ENCODE assay signal across 9 cellular contexts in the genomic region with DNA sequence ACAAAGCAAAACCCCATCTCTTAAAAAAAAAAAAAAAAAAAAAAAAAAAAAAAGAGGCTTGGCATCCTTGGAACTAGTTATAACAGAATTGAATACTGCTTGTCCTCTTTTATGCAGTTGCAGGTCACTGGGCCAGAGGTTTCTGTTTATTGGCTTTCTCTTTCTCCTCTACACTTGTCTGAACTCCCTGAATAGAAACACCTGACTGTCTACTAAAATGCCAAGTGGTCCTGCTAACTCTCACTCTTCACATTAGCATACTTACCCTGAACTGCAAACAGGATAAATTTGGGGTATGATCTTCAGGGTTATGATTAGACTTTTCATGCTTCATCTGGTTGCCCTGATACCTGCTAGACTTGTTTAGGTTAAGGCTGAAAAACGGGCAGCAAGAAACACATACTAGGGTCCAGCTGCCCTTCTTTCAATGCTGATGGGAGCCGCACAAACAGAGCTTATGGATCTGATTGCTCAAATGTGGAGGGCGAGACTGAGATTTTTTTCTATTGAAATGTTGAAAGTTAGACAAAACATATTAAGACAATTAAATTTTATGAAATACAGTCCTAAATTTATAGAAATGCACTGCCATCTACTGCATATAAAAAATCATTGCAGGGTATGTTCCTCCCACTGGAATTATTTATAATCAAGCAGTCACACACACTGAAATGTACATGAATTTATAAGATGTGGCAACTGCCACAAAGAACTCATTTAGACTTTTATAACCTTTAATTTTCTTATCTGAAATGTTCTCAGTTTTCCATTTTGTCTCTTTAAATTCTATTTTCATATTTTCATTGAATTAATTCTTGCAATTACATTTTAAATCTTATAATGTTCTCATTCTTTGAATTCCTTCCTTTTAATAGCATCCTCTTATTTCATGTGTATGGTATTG. TPM values are rescaled to one million over a fixed set of nuclear protein-coding genes. Genes with fewer than 3 reads are reported as not detected.
A peak's percentile ranks its signal among the peaks of the same experiment; 100 is the strongest.
DNase-seq lines count a peak whose midpoint lies in the region; ATAC-seq, FAIRE-seq and TF ChIP-seq lines count a peak whose summit lies in the region.
"Had no signal": no experiment of that assay in that cellular context is flagged by ENCODE, and none has a peak within 500 bp of the region (broad histone marks: within the 10 kb centered on the region; RNA-seq: fewer than 3 reads in every experiment).

No MANE protein-coding gene starts in this region.

- H3K36me3 Mint-ChIP-seq in astrocyte (ENCODE audit: low read depth, unreplicated experiment), result peaks cover 8% of the 10 kb centered on the region

- H3K4me2 ChIP-seq in astrocyte (ENCODE audit: low read length), result no peak overlapping the region

- peaks cover 19% of the 10 kb centered on the region for H3K9me3 Mint-ChIP-seq in astrocyte (ENCODE audit: unreplicated experiment)

- H3K27me3 ChIP-seq in AG04450 (ENCODE audit: control insufficient read depth, insufficient read depth, low read length) (no peaks in the 10 kb centered on the region), astrocyte (ENCODE audit: insufficient read depth, low read length) (no peaks in the 10 kb centered on the region)

- peak; percentile 43 for TF ChIP-seq CTCF in AG04450 (IDR thresholded peaks at IDR 0.05; ENCODE audit: low read depth, low read length)
- TF ChIP-seq CTCF in HEK293 (tag by site-specific recombination; IDR thresholded peaks at IDR 0.05), result no peak
- peak; percentile 22 for TF ChIP-seq CTCF in astrocyte (IDR thresholded peaks at IDR 0.05; ENCODE audit: insufficient read depth, low read depth, low read length)
- peak; percentile 12 for TF ChIP-seq CTCF in kidney (IDR thresholded peaks at IDR 0.05; ENCODE audit: borderline replicate concordance, extremely low read depth, insufficient read depth)

- FAIRE-seq in astrocyte (lab: Jason Lieb, UNC), result no peak
- peak; percentile 27 for FAIRE-seq in kidney (lab: Jason Lieb, UNC)
- FAIRE-seq in urothelium cell line (lab: Jason Lieb, UNC), result no peak

- DNase-seq in AG04450 (ENCODE audit: low read depth, low spot score) (no peak), astrocyte (ENCODE audit: low read depth) (no peak), kidney (no peak), urothelium cell line (ENCODE audit: low spot score) (no peak), RPMI8226 (no peak), H4 (ENCODE audit: low spot score) (no peak)

- H3K4me3 Mint-ChIP-seq in astrocyte (ENCODE audit: unreplicated experiment), result no peak overlapping the region
- H3K4me3 Mint-ChIP-seq: central memory CD8-positive, alpha-beta T cell had no signal

- H3K4me1 Mint-ChIP-seq in astrocyte (ENCODE audit: low read depth, unreplicated experiment), result no peaks in the 10 kb centered on the region
- H3K4me1 Mint-ChIP-seq: central memory CD8-positive, alpha-beta T cell had no signal

- no peaks in the 10 kb centered on the region for H4K20me1 ChIP-seq in astrocyte (ENCODE audit: insufficient read depth, low read length)

- no peak overlapping the region for H3K27ac Mint-ChIP-seq in astrocyte (ENCODE audit: unreplicated experiment)

- CTCF ChIA-PET in AG04450 (lab: Charles Lee) (interaction anchor here (0.6 to 2.1 kb wide), 22 partner anchors 8 to 681 kb away, joined by 3 to 15 read pairs (median 3); no protein-coding TSS in a partner anchor), HEK293 (lab: Yijun Ruan, JAX) (interaction anchor here (0.7 to 1.0 kb wide), 2 partner anchors 65 to 120 kb away, joined by 3 read pairs; no protein-coding TSS in a partner anchor)

- POLR2A ChIA-PET in AG04450 (lab: Yijun Ruan, JAX), result interaction anchor here (0.7 to 1.1 kb wide), 3 partner anchors 119 to 684 kb away, joined by 3 to 10 read pairs (median 4); partner anchors contain the start of gene CCDC150
- POLR2A ChIA-PET in HEK293 (lab: Yijun Ruan, JAX), result no interaction called here

- no peaks in the 10 kb centered on the region for H3K9me3 ChIP-seq in AG04450 (ENCODE audit: control insufficient read depth, insufficient read depth, low read length)
- H3K9me3 ChIP-seq in HEK293 (ENCODE audit: control insufficient read depth, insufficient read depth, low read depth, low read length), result no peaks in the 10 kb centered on the region
- H3K9me3 ChIP-seq in astrocyte (ENCODE audit: insufficient read depth, low read depth, low read length), result no peaks in the 10 kb centered on the region
- H3K9me3 ChIP-seq in kidney (ENCODE audit: control insufficient read depth in 1 of 2, low read length in 2 of 2), result peaks cover 0 to 3% of the 10 kb centered on the region in 2 donors

- H3K36me3 ChIP-seq in HEK293 (ENCODE audit: control insufficient read depth in 2 of 2, insufficient read depth in 1 of 2, low read length in 2 of 2) (peaks cover 14 to 35% of the 10 kb centered on the region in 2 experiments), astrocyte (ENCODE audit: insufficient read depth, low read length) (no peaks in the 10 kb centered on the region), kidney (ENCODE audit: control insufficient read depth in 1 of 2, insufficient read depth in 2 of 2, low read length in 2 of 2) (peaks cover 4 to 9% of the 10 kb centered on the region in 2 donors)

- no peaks in the 10 kb centered on the region for H3K4me1 ChIP-seq in HEK293 (ENCODE audit: control insufficient read depth, insufficient read depth, low read length)
- H3K4me1 ChIP-seq in astrocyte (ENCODE audit: insufficient read depth, low read length), result no peaks in the 10 kb centered on the region
- H3K4me1 ChIP-seq in kidney (ENCODE audit: control insufficient read depth in 1 of 2, insufficient read depth in 1 of 2, low read depth in 1 of 2, low read length in 2 of 2), result no peaks in the 10 kb centered on the region

- H3K27me3 Mint-ChIP-seq in astrocyte (ENCODE audit: low read depth, unreplicated experiment), result no peaks in the 10 kb centered on the region
- H3K27me3 Mint-ChIP-seq: central memory CD8-positive, alpha-beta T cell had no signal

- TF ChIP-seq POLR2A in GM18505 (IDR thresholded peaks at IDR 0.05; ENCODE audit: borderline replicate concordance, extremely low read depth, insufficient read depth, insufficient read length), result no peak

- ATAC-seq in GM18505 (IDR thresholded peaks at IDR 0.05; ENCODE audit: unreplicated experiment), result no peak

- no peak overlapping the region for H2AFZ ChIP-seq in astrocyte (ENCODE audit: low read depth, low read length)

- intact Hi-C loops in kidney (cut with DNase I), result no loop called here

- no peak overlapping the region for H3K27ac ChIP-seq in AG04450 (ENCODE audit: low read depth, low read length)
- no peak overlapping the region for H3K27ac ChIP-seq in HEK293 (ENCODE audit: extremely low read depth, low read depth, low read length)
- no peak overlapping the region for H3K27ac ChIP-seq in astrocyte (ENCODE audit: low read depth, low read length)
- H3K27ac ChIP-seq in kidney (ENCODE audit: low read depth in 2 of 2, low read length in 2 of 2), result no peak overlapping the region

- no peaks in the 10 kb centered on the region for H3K79me2 ChIP-seq in astrocyte (ENCODE audit: insufficient read depth, low read length)

- H3K9ac ChIP-seq in astrocyte (ENCODE audit: low read length) (no peak overlapping the region), kidney (ENCODE audit: low read length in 2 of 2) (no peak overlapping the region)

- H3K4me3 ChIP-seq in AG04450 (ENCODE audit: low read depth, low read length) (no peak overlapping the region), HEK293 (ENCODE audit: low read depth, low read length) (no peak overlapping the region), astrocyte (ENCODE audit: insufficient read depth, low read depth, low read length) (no peak overlapping the region), kidney (ENCODE audit: low read length in 2 of 2) (no peak overlapping the region)

TF ChIP-seq in HEK293, 187 proteins besides CTCF, POLR2A, EP300 and RAD21:
- no peak for TF ChIP-seq ZNF302 (tag by site-specific recombination; IDR thresholded peaks at IDR 0.05; ENCODE audit: low read depth)
- no peak for TF ChIP-seq ZNF175 (tag by site-specific recombination; IDR thresholded peaks at IDR 0.05)
- TF ChIP-seq ZNF654 (tag by site-specific recombination; IDR thresholded peaks at IDR 0.05; ENCODE audit: low read depth), result peak; percentile 41
TF ChIP-seq in HEK293: peak in this region for 1.

RNA-seq across cellular contexts. Expression of gene GTF3C3, which starts 40.8 kb away (rescaled TPM):
- 31.4 and 31.6 TPM in 2 replicates for polyA plus RNA-seq in AG04450 (2011; rRNA removed)
- 17.5 and 31.4 TPM in 2 replicates for polyA minus RNA-seq in AG04450 (2011; rRNA and poly(A)+ RNA removed)
- 38.1 and 43.2 TPM in 2 replicates for total RNA-seq in astrocyte
- total RNA-seq in kidney, result 27.7 TPM
- 10.1 TPM for polyA plus RNA-seq in kidney (ENCODE audit: insufficient read depth, low read depth, low replicate concordance)
- 25.7 and 30.9 TPM in 2 replicates for total RNA-seq in H4 (2014; rRNA removed; shearing (Covaris generic))

RNA-seq across cellular contexts. Expression of gene C2orf66, which starts 50.4 kb away (rescaled TPM):
- 0.05 TPM in 1 of 2 replicates, not detected in the other for polyA plus RNA-seq in AG04450 (2011; rRNA removed)
- not detected in 2 replicates for polyA minus RNA-seq in AG04450 (2011; rRNA and poly(A)+ RNA removed)
- 0.29 and 0.54 TPM in 2 replicates for total RNA-seq in astrocyte
- not detected for total RNA-seq in kidney
- polyA plus RNA-seq in kidney (ENCODE audit: insufficient read depth, low read depth, low replicate concordance), result not detected
- total RNA-seq in H4 (2014; rRNA removed; shearing (Covaris generic)), result not detected in 2 replicates
